1 cellular context compared by ENCODE assay signal in genomic region chr21:38491536-38491935, GRCh38.
TF ChIP-seq lines count a peak whose summit lies in the region.

No MANE protein-coding gene starts in this region.

TF ChIP-seq in GM23338, 12 proteins besides CTCF, POLR2A, EP300 and RAD21 (continued from another document):
- TF ChIP-seq ZNF462 (CRISPR knock-in tag; IDR thresholded peaks at IDR 0.05): no peak
- no peak for TF ChIP-seq ZNF114 (CRISPR knock-in tag; IDR thresholded peaks at IDR 0.05)
- no peak for TF ChIP-seq EZH2phosphoT487 (IDR thresholded peaks at IDR 0.05; ENCODE audit: unreplicated experiment)
- TF ChIP-seq POLR2AphosphoS5 (IDR thresholded peaks at IDR 0.05; ENCODE audit: low read depth): no peak
- no peak for TF ChIP-seq ETS1 (IDR thresholded peaks at IDR 0.05)
- no peak for TF ChIP-seq CREB1 (CRISPR knock-in tag; IDR thresholded peaks at IDR 0.05; ENCODE audit: low read depth)
- TF ChIP-seq REST (IDR thresholded peaks at IDR 0.05; ENCODE audit: unreplicated experiment): no peak
- no peak for TF ChIP-seq NANOG (IDR thresholded peaks at IDR 0.05; ENCODE audit: borderline replicate concordance)
- no peak for TF ChIP-seq ZNF331 (CRISPR knock-in tag; IDR thresholded peaks at IDR 0.05; ENCODE audit: low read depth)
- TF ChIP-seq STAT1 (IDR thresholded peaks at IDR 0.05; ENCODE audit: unreplicated experiment): no peak
- no peak for TF ChIP-seq JUNB (IDR thresholded peaks at IDR 0.05; ENCODE audit: unreplicated experiment)
